Comparison of ENCODE assay signal across 15 cellular contexts in genomic region chr4:70039928-70040327, GRCh38. TPM values are rescaled to one million over a fixed set of nuclear protein-coding genes. Genes with fewer than 3 reads are reported as not detected.
"Had no signal": no experiment of that assay in that cellular context is flagged by ENCODE, and none has a peak within 500 bp of the region (broad histone marks: within the 10 kb centered on the region; RNA-seq: fewer than 3 reads in every experiment).

No MANE protein-coding gene starts in this region.

RNA-seq across cellular contexts. Expression of gene HTN1, which starts 10.3 kb away (rescaled TPM):
- total RNA-seq: stomach, subcutaneous adipose tissue, suprapubic skin, temporal lobe, testis, thoracic aorta, thyroid gland, tibial nerve, transverse colon, upper lobe of left lung, upper lobe of right lung, ureter, urinary bladder, uterus, vagina had no signal
- polyA plus RNA-seq: stomach, urinary bladder had no signal

RNA-seq across cellular contexts. Expression of gene HTN3, which starts 11.7 kb away (rescaled TPM):
- total RNA-seq: stomach, subcutaneous adipose tissue, suprapubic skin, temporal lobe, testis, thoracic aorta, thyroid gland, tibial nerve, transverse colon, upper lobe of left lung, upper lobe of right lung, ureter, urinary bladder, uterus, vagina had no signal
- polyA plus RNA-seq: stomach, urinary bladder had no signal

RNA-seq across cellular contexts. Expression of gene STATH, which starts 44.2 kb away (rescaled TPM):
- total RNA-seq: stomach, subcutaneous adipose tissue, suprapubic skin, temporal lobe, testis, thoracic aorta, thyroid gland, tibial nerve, transverse colon, upper lobe of left lung, upper lobe of right lung, ureter, urinary bladder, uterus, vagina had no signal
- polyA plus RNA-seq: stomach, urinary bladder had no signal
